Comparison of ENCODE assay signal across 23 cellular contexts in genomic region chr1:221781102-221781744, GRCh38. TPM values are rescaled to one million over a fixed set of nuclear protein-coding genes. Genes with fewer than 3 reads are reported as not detected.
A peak's percentile ranks its signal among the peaks of the same experiment; 100 is the strongest.
DNase-seq lines count a peak whose midpoint lies in the region; ATAC-seq and TF ChIP-seq lines count a peak whose summit lies in the region.
"Had no signal": no experiment of that assay in that cellular context is flagged by ENCODE, and none has a peak within 500 bp of the region (broad histone marks: within the 10 kb centered on the region; RNA-seq: fewer than 3 reads in every experiment).

No MANE protein-coding gene starts in this region.

- ATAC-seq in lower lobe of right lung (peak; percentile 65 to 73), GM19463 (IDR thresholded peaks at IDR 0.05; ENCODE audit: unreplicated experiment) (no peak), GM18861 (IDR thresholded peaks at IDR 0.05; ENCODE audit: unreplicated experiment) (no peak)
- ATAC-seq: heart left ventricle, left colon had no signal

- H3K27ac Mint-ChIP-seq in IgD-negative memory B cell: peak overlapping the region in 2 of 3 donors; percentile 5 to 6

- TF ChIP-seq CTCF in PC-9 (conservative IDR thresholded peaks at IDR 0.05): no peak
- TF ChIP-seq CTCF in lower lobe of right lung (IDR thresholded peaks at IDR 0.05): no peak

- H3K9me3 Mint-ChIP-seq in IgD-negative memory B cell: no peaks in the 10 kb centered on the region

- peaks cover 58 to 85% (median 67%) of the 10 kb centered on the region in 10 experiments for H3K4me1 ChIP-seq in BLaER1 treated with 17β-estradiol and CSF1 and Interleukin-3, amounts not matched to agents 10 nM and 100 nM
- H3K4me1 ChIP-seq in PC-9 (replicated peaks; ENCODE audit: insufficient read depth) (no peaks in the 10 kb centered on the region), lower lobe of right lung (peaks cover 36% of the 10 kb centered on the region)
- H3K4me1 ChIP-seq: ascending aorta, sigmoid colon, vagina had no signal

- intact Hi-C loops in PC-9 (cut with micrococcal nuclease; ENCODE audit: unreplicated experiment) (no loop called here), lower lobe of right lung (cut with DNase I) (no loop called here)

- H3K27me3 ChIP-seq in BLaER1 treated with 17β-estradiol and CSF1 and Interleukin-3, amounts not matched to agents 10 nM and 100 nM: no peaks in the 10 kb centered on the region
- no peaks in the 10 kb centered on the region for H3K27me3 ChIP-seq in PC-9 (ENCODE audit: insufficient read depth, low read depth)
- H3K27me3 ChIP-seq in lower lobe of right lung (ENCODE audit: low read depth): no peaks in the 10 kb centered on the region
- H3K27me3 ChIP-seq: ascending aorta, BLaER1, heart left ventricle, sigmoid colon, vagina had no signal

- peaks cover 0 to under 1% (median 0%) of the 10 kb centered on the region in 11 experiments; a peak in 1 of 22 replicates for H3K9me3 ChIP-seq in BLaER1 treated with 17β-estradiol and CSF1 and Interleukin-3, amounts not matched to agents 10 nM and 100 nM (replicated peaks in 1 of 11)
- H3K9me3 ChIP-seq in PC-9 (ENCODE audit: insufficient read depth, low read depth) (no peaks in the 10 kb centered on the region), lower lobe of right lung (no peaks in the 10 kb centered on the region)
- H3K9me3 ChIP-seq: ascending aorta, BLaER1, heart left ventricle, sigmoid colon, vagina had no signal

- no peak overlapping the region for H3K9ac ChIP-seq in BLaER1 treated with 17β-estradiol and CSF1 and Interleukin-3, amounts not matched to agents 10 nM and 100 nM
- H3K9ac ChIP-seq: BLaER1 had no signal

- no peaks in the 10 kb centered on the region for H3F3A ChIP-seq in PC-9 (ENCODE audit: insufficient read depth, low read depth)

- no peaks in the 10 kb centered on the region for H3K9me2 ChIP-seq in PC-9 (ENCODE audit: insufficient read depth)

- peaks cover 41 to 55% (median 44%) of the 10 kb centered on the region in 3 donors for H3K4me1 Mint-ChIP-seq in IgD-negative memory B cell

- H3K36me3 Mint-ChIP-seq in IgD-negative memory B cell: peaks cover 2% of the 10 kb centered on the region

- no peak overlapping the region for H2AFZ ChIP-seq in PC-9

- peak overlapping the region in 7 of 11 experiments; percentile 1 to 79 (median 42); a peak in 10 of 22 replicates for H3K4me2 ChIP-seq in BLaER1 treated with 17β-estradiol and CSF1 and Interleukin-3, amounts not matched to agents 10 nM and 100 nM
- H3K4me2 ChIP-seq in PC-9: 0 out of 2 replicates have a peak overlapping the region, but pooled peaks have one; percentile 15
- H3K4me2 ChIP-seq: BLaER1 had no signal

- CTCF ChIA-PET in PC-9 (lab: Charles Lee): no interaction called here

- H3K4me3 ChIP-seq in BLaER1 treated with 17β-estradiol and CSF1 and Interleukin-3, amounts not matched to agents 10 nM and 100 nM: no peak overlapping the region
- H3K4me3 ChIP-seq in PC-9: no peak overlapping the region
- no peak overlapping the region for H3K4me3 ChIP-seq in lower lobe of right lung
- H3K4me3 ChIP-seq: ascending aorta, BLaER1, heart left ventricle, sigmoid colon, vagina had no signal

- H3K27me3 Mint-ChIP-seq in IgD-negative memory B cell: peaks cover 1% of the 10 kb centered on the region

- H3K36me3 ChIP-seq in BLaER1 treated with 17β-estradiol and CSF1 and Interleukin-3, amounts not matched to agents 10 nM and 100 nM: no peaks in the 10 kb centered on the region
- H3K36me3 ChIP-seq in PC-9 (ENCODE audit: low read depth): no peaks in the 10 kb centered on the region
- no peaks in the 10 kb centered on the region for H3K36me3 ChIP-seq in lower lobe of right lung
- H3K36me3 ChIP-seq: ascending aorta, BLaER1, heart left ventricle, sigmoid colon, vagina had no signal

- DNase-seq in PC-9 (no peak), lower lobe of right lung (peak; percentile 64), SW480 (ENCODE audit: low spot score) (no peak)
- DNase-seq in activated effector memory CD4-positive, alpha-beta T cell treated with anti-CD3 and anti-CD28 coated beads, Interleukin-2, amount 50 U/mL, for 16 hours: no peak
- DNase-seq: activated CD4-positive, alpha-beta T cell treated with anti-CD3 and anti-CD28 coated beads for 4 hours; activated naive CD4-positive, alpha-beta T cell treated with anti-CD3 and anti-CD28 coated beads, Interleukin-2, amount 50 U/mL, for 16 hours; activated T-cell treated with anti-CD3 and anti-CD28 coated beads, Interleukin-2, amount 50 U/mL, for 48 hours; central memory CD4-positive, alpha-beta T cell; heart left ventricle; left colon; midbrain; NCI-H1105 treated with DMSO at 0.1 percent for 48 hours; NCI-H510A; sigmoid colon; stimulated activated CD8-positive, alpha-beta memory T cell treated with anti-CD3 and anti-CD28 coated beads, Interleukin-4, amount 100 ng/mL, for 48 hours had no signal

- H4K20me1 ChIP-seq in BLaER1 treated with 17β-estradiol and CSF1 and Interleukin-3, amounts not matched to agents 10 nM and 100 nM: no peaks in the 10 kb centered on the region; a peak in 1 of 22 replicates
- H4K20me1 ChIP-seq in PC-9 (ENCODE audit: insufficient read depth): no peaks in the 10 kb centered on the region
- H4K20me1 ChIP-seq: BLaER1 had no signal

- no peak overlapping the region for H3K4me3 Mint-ChIP-seq in IgD-negative memory B cell

- BruUV-seq in PC-9 (replicated peaks; lab: Mats Ljungman, UMichigan): no TSS peak

- no peaks in the 10 kb centered on the region for H3K79me2 ChIP-seq in PC-9 (ENCODE audit: low read depth)

- POLR2A ChIA-PET in PC-9 (lab: Charles Lee; ENCODE audit: unreplicated experiment): no interaction called here

- H3K27ac ChIP-seq in BLaER1 treated with 17β-estradiol and CSF1 and Interleukin-3, amounts not matched to agents 10 nM and 100 nM: peak overlapping the region in 1 of 11 experiments; percentile 13; a peak in 1 of 22 replicates
- H3K27ac ChIP-seq in PC-9: no peak overlapping the region
- no peak overlapping the region for H3K27ac ChIP-seq in lower lobe of right lung
- H3K27ac ChIP-seq: ascending aorta, BLaER1, heart left ventricle, sigmoid colon, vagina had no signal

RNA-seq across cellular contexts. Expression of gene DUSP10, which starts 39.3 kb away (rescaled TPM):
- 8.6 TPM for polyA plus RNA-seq in IgD-negative memory B cell
- total RNA-seq in PC-9 (2021) (7.0 and 8.7 TPM in 2 replicates), lower lobe of right lung (8.7 TPM)
- total RNA-seq: G401 had no signal

Comparison
In these comparisons a context has a peak if more than half of its experiments do, and no peak if none do; other contexts are left out.
1. ATAC-seq: peak in lower lobe of right lung (2 of 2); none in GM19463 (single experiment) and GM18861 (single experiment).